Comparison of ENCODE assay signal across 12 cellular contexts in the genomic region with DNA sequence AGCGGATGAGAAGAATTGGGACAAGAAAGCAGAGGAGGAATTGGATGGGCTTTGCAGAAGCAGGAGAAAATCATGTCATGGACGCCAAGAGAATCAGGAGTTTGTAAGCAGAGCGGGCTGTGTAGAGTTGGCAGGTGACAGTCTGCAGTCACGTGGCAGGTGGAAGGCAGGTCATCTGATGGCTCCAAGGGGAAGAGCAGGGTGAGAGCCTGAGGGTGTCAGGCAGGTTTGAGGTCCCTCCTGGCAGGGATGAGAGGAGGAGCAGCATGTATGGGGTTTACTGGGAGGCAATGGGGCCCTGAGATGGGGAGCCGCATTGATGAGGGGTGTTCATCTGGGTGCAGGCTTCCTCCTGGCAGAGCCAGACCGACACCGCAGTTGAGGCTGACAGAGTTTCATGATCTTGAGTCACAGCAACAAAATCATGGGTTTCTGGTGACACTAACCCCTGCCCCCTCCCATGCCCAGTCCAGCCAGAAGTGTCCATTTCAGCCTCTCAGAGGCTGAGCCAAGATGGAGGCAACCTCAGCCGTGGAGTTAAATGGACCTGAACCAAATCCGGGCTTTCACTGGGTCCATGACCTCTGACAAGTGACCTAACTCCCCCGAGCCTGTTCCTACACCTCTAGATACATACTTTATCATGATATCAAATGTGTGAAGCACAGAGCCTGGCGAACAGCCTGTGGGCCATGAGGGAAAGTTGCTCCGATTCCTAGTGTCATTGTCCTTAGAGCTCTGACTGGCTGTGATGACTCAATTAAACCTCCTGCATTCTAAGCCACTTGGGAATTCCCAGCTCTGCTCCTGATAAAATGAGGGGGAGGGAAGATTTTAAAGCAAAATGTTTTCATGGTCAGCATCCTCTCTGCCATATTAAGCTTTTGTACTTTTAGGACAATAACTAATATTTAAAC. TPM values are rescaled to one million over a fixed set of nuclear protein-coding genes. Genes with fewer than 3 reads are reported as not detected.
DNase-seq lines count a peak whose midpoint lies in the region; TF ChIP-seq lines count a peak whose summit lies in the region.
"Had no signal": no experiment of that assay in that cellular context is flagged by ENCODE, and none has a peak within 500 bp of the region (broad histone marks: within the 10 kb centered on the region; RNA-seq: fewer than 3 reads in every experiment).

No MANE protein-coding gene starts in this region.

- TF ChIP-seq CTCF in dorsolateral prefrontal cortex (IDR thresholded peaks at IDR 0.05 in 54 of 56, conservative IDR thresholded peaks at IDR 0.05 in 2 of 56; ENCODE audit: low read depth in 1 of 56, partially characterized antibody in 56 of 56) = no peak

- DNase-seq in EL = peak; percentile 69
- peak; percentile 28 for DNase-seq in amniotic stem cell (lab: John Stamatoyannopoulos, UW)
- peak; percentile 33 for DNase-seq in glomerular endothelial cell (ENCODE audit: extremely low read depth, low read depth, low spot score)
- peak; percentile 76 for DNase-seq in renal cortical epithelial cell (ENCODE audit: low read depth)
- DNase-seq in NCI-H510A treated with DMSO at 0.1 percent for 48 hours (lab: John Stamatoyannopoulos, UW) = no peak
- DNase-seq in dorsolateral prefrontal cortex = no peak
- no peak for DNase-seq in SW480 (ENCODE audit: low spot score)
- DNase-seq in SIG-M5 treated with dmso at 0.1 percent for 504 hours (lab: John Stamatoyannopoulos, UW; ENCODE audit: unreplicated experiment) = no peak
- DNase-seq: CD4-positive, alpha-beta memory T cell; NCI-H1048; NCI-H748 treated with DMSO at 0.1 percent for 48 hours; stimulated activated naive CD4-positive, alpha-beta T cell had no signal

- H3K27me3 ChIP-seq in dorsolateral prefrontal cortex = peaks cover 0 to 4% (median 0%) of the 10 kb centered on the region in 45 donors

- no peak overlapping the region for H3K27ac ChIP-seq in dorsolateral prefrontal cortex

- intact Hi-C loops in dorsolateral prefrontal cortex (cut with DNase I) = no loop called here

- H3K4me3 ChIP-seq in dorsolateral prefrontal cortex = no peak overlapping the region

RNA-seq across cellular contexts. Expression of a gene that starts 36.1 kb away (rescaled TPM):
- total RNA-seq in glomerular endothelial cell (52.8 and 58.6 TPM in 2 replicates), renal cortical epithelial cell (16.8 and 126 TPM in 2 replicates), dorsolateral prefrontal cortex (10 to 100 TPM in 9 of 120 experiments, 1 to 10 TPM in 111; 2.6 to 15.7 (median 5.9) TPM)

RNA-seq across cellular contexts. Expression of a gene that starts 38.7 kb away (rescaled TPM):
- total RNA-seq in glomerular endothelial cell (11.0 and 11.7 TPM in 2 replicates), renal cortical epithelial cell (6.6 and 14.7 TPM in 2 replicates), dorsolateral prefrontal cortex (1 to 10 TPM in 62 of 120 experiments, under 1 TPM in 58; 0.34 to 5.3 (median 1.1) TPM)

Comparison
In these comparisons a context has a peak if more than half of its experiments do, and no peak if none do; other contexts are left out.
1. DNase-seq: peak in EL (single experiment), amniotic stem cell (single experiment), glomerular endothelial cell (single experiment) and renal cortical epithelial cell (single experiment); none in NCI-H510A treated with DMSO at 0.1 percent for 48 hours (single experiment), dorsolateral prefrontal cortex (0 of 10), SW480 (single experiment) and SIG-M5 treated with dmso at 0.1 percent for 504 hours (single experiment).